Comparison of ENCODE assay signal across 1 cellular context in the genomic region with DNA sequence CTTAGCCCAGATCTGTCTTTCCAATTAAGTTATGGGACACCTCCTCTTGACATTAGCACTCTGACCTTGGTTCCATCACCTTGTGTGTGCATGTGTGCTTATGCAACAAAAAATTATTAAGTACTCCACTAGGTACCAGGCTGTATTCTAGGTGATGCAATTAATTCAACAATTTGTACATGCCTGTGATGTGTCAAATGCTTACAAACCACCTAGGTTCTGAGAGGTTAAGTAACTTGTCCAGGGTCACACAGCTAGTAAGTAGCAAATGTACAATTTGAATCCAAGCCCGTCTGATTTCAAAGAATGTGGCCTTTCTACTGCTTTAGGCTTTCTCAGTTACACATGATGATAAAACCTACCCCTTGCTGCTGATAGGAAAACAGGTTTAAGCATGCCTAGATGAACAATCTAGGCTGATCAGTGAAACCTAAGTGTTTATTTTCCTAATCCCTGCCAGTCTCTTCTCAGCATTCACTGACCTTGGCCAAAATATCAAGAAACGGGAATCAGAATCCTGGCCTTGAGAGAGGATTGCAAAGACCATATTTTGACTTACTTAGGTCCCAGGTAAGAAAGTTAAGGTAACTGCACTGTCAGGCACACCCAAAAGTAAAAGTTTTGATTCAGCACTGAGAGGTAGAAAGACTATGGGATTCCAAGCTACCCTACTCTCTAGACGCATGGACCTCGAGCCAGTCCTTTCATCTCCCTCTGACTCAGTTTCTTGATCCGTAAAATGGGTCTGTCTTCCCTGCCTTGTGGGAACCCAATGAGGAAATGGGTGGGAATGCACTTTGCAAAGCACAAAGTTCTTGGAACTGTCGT.
A peak's percentile ranks its signal among the peaks of the same experiment; 100 is the strongest.
TF ChIP-seq lines count a peak whose summit lies in the region.

No MANE protein-coding gene starts in this region.

TF ChIP-seq in HepG2, 621 proteins besides CTCF, POLR2A, EP300 and RAD21:
- TF ChIP-seq ADNP (CRISPR knock-in tag; IDR thresholded peaks at IDR 0.05) (peak; percentile 77; the same call in 1 of the 2 replicates), CEBPB (IDR thresholded peaks at IDR 0.05; ENCODE audit: borderline replicate concordance, low read depth, low read length) (peak; percentile 4; the same call in 1 of the 2 replicates), ZMYM3 (CRISPR knock-in tag; IDR thresholded peaks at IDR 0.05) (peak; percentile 92), ZNF629 (CRISPR knock-in tag; conservative IDR thresholded peaks at IDR 0.05) (peak; percentile 98), ZNF296 (CRISPR knock-in tag; conservative IDR thresholded peaks at IDR 0.05) (no peak)
TF ChIP-seq in HepG2: peak in this region for 4.
